In genomic region chr20:50541606-50542041, GRCh38 we compare ENCODE assay signal across 9 cellular contexts. TPM values are rescaled to one million over a fixed set of nuclear protein-coding genes. Genes with fewer than 3 reads are reported as not detected.
DNase-seq lines count a peak whose midpoint lies in the region; ATAC-seq and TF ChIP-seq lines count a peak whose summit lies in the region.
"Had no signal": no experiment of that assay in that cellular context is flagged by ENCODE, and none has a peak within 500 bp of the region (broad histone marks: within the 10 kb centered on the region; RNA-seq: fewer than 3 reads in every experiment).

No MANE protein-coding gene starts in this region.

- no peaks in the 10 kb centered on the region for H3K36me3 ChIP-seq in CD4-positive, alpha-beta memory T cell (ENCODE audit: insufficient read depth, low read length)
- no peaks in the 10 kb centered on the region for H3K36me3 ChIP-seq in GM23248 (ENCODE audit: low read depth)
- no peaks in the 10 kb centered on the region for H3K36me3 ChIP-seq in right lobe of liver
- no peaks in the 10 kb centered on the region for H3K36me3 ChIP-seq in ovary

- H3K27me3 ChIP-seq in CD4-positive, alpha-beta memory T cell (ENCODE audit: insufficient read depth, low read length): no peaks in the 10 kb centered on the region
- no peaks in the 10 kb centered on the region for H3K27me3 ChIP-seq in GM23248 (replicated peaks; ENCODE audit: insufficient read depth)
- no peaks in the 10 kb centered on the region for H3K27me3 ChIP-seq in right lobe of liver
- H3K27me3 ChIP-seq in ovary: no peaks in the 10 kb centered on the region

- ATAC-seq in right lobe of liver: peak; percentile 35 to 52 (median 40)
- no peak for ATAC-seq in GM18907 (IDR thresholded peaks at IDR 0.05; ENCODE audit: unreplicated experiment)

- H3K4me2 ChIP-seq in GM23248 (ENCODE audit: unreplicated experiment): peak overlapping the region; percentile 66

- H2AFZ ChIP-seq in GM23248: no peak overlapping the region

- H3K4me1 Mint-ChIP-seq in CD4-positive, alpha-beta memory T cell: peaks cover 65 to 84% (median 76%) of the 10 kb centered on the region in 4 donors

- H3K9me3 Mint-ChIP-seq in CD4-positive, alpha-beta memory T cell: no peaks in the 10 kb centered on the region
- H3K9me3 Mint-ChIP-seq: neural crest cell had no signal

- H3K9me3 ChIP-seq in CD4-positive, alpha-beta memory T cell (ENCODE audit: control insufficient read depth in 1 of 2, low read length in 2 of 2): no peaks in the 10 kb centered on the region
- H3K9me3 ChIP-seq in GM23248 (ENCODE audit: low read depth): no peaks in the 10 kb centered on the region
- H3K9me3 ChIP-seq in right lobe of liver: no peaks in the 10 kb centered on the region
- no peaks in the 10 kb centered on the region for H3K9me3 ChIP-seq in ovary

- H3K36me3 Mint-ChIP-seq in CD4-positive, alpha-beta memory T cell: peaks cover 5 to 15% of the 10 kb centered on the region in 2 donors

- no peak for TF ChIP-seq POLR2A in right lobe of liver (IDR thresholded peaks at IDR 0.05)
- TF ChIP-seq POLR2A in ovary (IDR thresholded peaks at IDR 0.05): no peak

- in situ Hi-C loops in GM23248 (cut with MboI): no loop called here

- H3K9ac ChIP-seq in GM23248: no peak overlapping the region

- H3K79me2 ChIP-seq in GM23248 (ENCODE audit: insufficient read depth): peaks cover 99% of the 10 kb centered on the region

- no peak for DNase-seq in CD4-positive, alpha-beta memory T cell
- DNase-seq in GM23248 (no peak), SW480 (ENCODE audit: low spot score) (peak; percentile 64), right lobe of liver (no peak), ovary (no peak), GM19240 (ENCODE audit: insufficient read length, low spot score) (no peak)
- no peak for DNase-seq in activated T-cell treated with anti-CD3 and anti-CD28 coated beads, Interleukin-2, amount 50 U/mL, for 1 hour

- CTCF ChIA-PET in CD4-positive, alpha-beta memory T cell (lab: Charles Lee; ENCODE audit: partially characterized antibody): interaction anchor here (0.8 to 1.5 kb wide), 4 partner anchors 9 to 50 kb away, joined by 3 to 4 read pairs (median 3); no protein-coding TSS in a partner anchor

- peak overlapping the region in 6 of 8 donors; percentile 10 to 43 (median 20) for H3K4me3 Mint-ChIP-seq in CD4-positive, alpha-beta memory T cell
- H3K4me3 Mint-ChIP-seq: neural crest cell had no signal

- POLR2A ChIA-PET in CD4-positive, alpha-beta memory T cell (lab: Charles Lee; ENCODE audit: partially characterized antibody): interaction anchor here (1.0 to 1.2 kb wide), 2 partner anchors 27 to 31 kb away, joined by 3 read pairs; partner anchors contain the start of gene PTPN1

- H4K20me1 ChIP-seq in GM23248 (ENCODE audit: insufficient read depth): no peaks in the 10 kb centered on the region

- 77 to 82% methylated on average over 5 of the region's 5 CpGs for WGBS in GM23248 (ENCODE audit: low coverage in 1 of 2, low lambda C conversion rate in 2 of 2, missing lambda C conversion rate in 2 of 2), 2 experiments
- 54% methylated on average over 5 of the region's 5 CpGs for WGBS in right lobe of liver (ENCODE audit: insufficient coverage, low coverage, low lambda C conversion rate, missing lambda C conversion rate)
- WGBS in ovary, 3 donors: 63 to 74% (median 66%) methylated on average over 5 of the region's 5 CpGs

- peaks cover 85% of the 10 kb centered on the region for H3K4me1 ChIP-seq in CD4-positive, alpha-beta memory T cell (ENCODE audit: insufficient read depth, low read length)
- H3K4me1 ChIP-seq in GM23248 (ENCODE audit: insufficient read depth) (peaks cover 33% of the 10 kb centered on the region), right lobe of liver (peaks cover 0 to 14% (median 5%) of the 10 kb centered on the region in 4 donors), ovary (ENCODE audit: insufficient read depth) (peaks cover 20% of the 10 kb centered on the region)

- H3F3A ChIP-seq in GM23248 (ENCODE audit: insufficient read depth): peaks cover 14% of the 10 kb centered on the region

- no peak for TF ChIP-seq EP300 in ovary (IDR thresholded peaks at IDR 0.05)

- no peaks in the 10 kb centered on the region for H3K9me2 ChIP-seq in GM23248 (ENCODE audit: insufficient read depth)

- intact Hi-C loops in CD4-positive, alpha-beta memory T cell (cut with micrococcal nuclease): no loop called here
- intact Hi-C loops in right lobe of liver (cut with DNase I) (no loop called here), ovary (cut with DNase I) (no loop called here)

- peak overlapping the region; percentile 19 to 80 (median 33) for H3K27ac Mint-ChIP-seq in CD4-positive, alpha-beta memory T cell

- TF ChIP-seq CTCF in right lobe of liver (IDR thresholded peaks at IDR 0.05) (no peak), ovary (IDR thresholded peaks at IDR 0.05) (no peak)

- no peak overlapping the region for H3K4me3 ChIP-seq in CD4-positive, alpha-beta memory T cell (ENCODE audit: low read length in 2 of 2)
- no peak overlapping the region for H3K4me3 ChIP-seq in GM23248
- H3K4me3 ChIP-seq in right lobe of liver: no peak overlapping the region
- H3K4me3 ChIP-seq in ovary: no peak overlapping the region

- no peak overlapping the region for H3K27ac ChIP-seq in CD4-positive, alpha-beta memory T cell (ENCODE audit: low read depth, low read length)
- H3K27ac ChIP-seq in GM23248: peak overlapping the region; percentile 55
- peak overlapping the region; percentile 37 to 69 (median 56) for H3K27ac ChIP-seq in right lobe of liver
- H3K27ac ChIP-seq in ovary: peak overlapping the region in 1 of 2 donors; percentile 47

- no peaks in the 10 kb centered on the region for H3K27me3 Mint-ChIP-seq in CD4-positive, alpha-beta memory T cell

RNA-seq across cellular contexts. Expression of gene PTPN1, which starts 31.4 kb away (rescaled TPM):
- total RNA-seq in CD4-positive, alpha-beta memory T cell: 10 to 100 TPM; 59.5 to 61.5 TPM
- 10 to 100 TPM; 21.0 to 41.0 TPM for polyA plus RNA-seq in CD4-positive, alpha-beta memory T cell
- total RNA-seq in GM23248 (2014; rRNA removed; shearing (Covaris generic)): 22.8 and 27.9 TPM in 2 replicates
- polyA plus RNA-seq in GM23248 (2016; fragmentation: Nextera tagmentation; extraction: Ambion mirVana) (18.8 and 18.9 TPM in 2 replicates), ovary (10 to 100 TPM; 24.6 to 36.7 TPM)
- total RNA-seq in right lobe of liver (10 to 100 TPM in 5 of 6 experiments, 1 to 10 TPM in 1; 9.5 to 14.9 (median 12.6) TPM), ovary (10 to 100 TPM; 17.6 to 31.1 (median 26.6) TPM)
